2 cellular contexts compared by ENCODE assay signal in the genomic region with DNA sequence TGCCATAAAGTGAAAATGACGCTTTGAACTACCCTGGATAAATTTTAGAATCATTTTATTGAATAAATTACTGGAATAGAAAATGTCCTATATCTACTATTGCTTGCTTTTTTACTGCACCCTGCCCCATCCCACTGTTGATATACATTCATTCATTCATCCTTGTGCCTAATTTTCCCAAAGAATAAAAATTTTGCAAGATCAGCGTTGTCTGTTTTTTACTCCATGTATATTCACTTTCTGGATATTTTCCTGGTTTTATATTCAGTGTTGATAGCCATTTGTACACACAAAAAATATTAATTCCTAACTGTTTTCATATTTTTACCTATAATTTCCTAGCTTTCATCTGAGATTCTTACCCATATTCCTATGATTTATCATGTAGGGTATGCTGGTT.
TF ChIP-seq lines count a peak whose summit lies in the region.

No MANE protein-coding gene starts in this region.

TF ChIP-seq in SK-N-SH, 30 proteins besides CTCF, POLR2A, EP300 and RAD21 (continued from another document):
- TF ChIP-seq, protein P1, sequence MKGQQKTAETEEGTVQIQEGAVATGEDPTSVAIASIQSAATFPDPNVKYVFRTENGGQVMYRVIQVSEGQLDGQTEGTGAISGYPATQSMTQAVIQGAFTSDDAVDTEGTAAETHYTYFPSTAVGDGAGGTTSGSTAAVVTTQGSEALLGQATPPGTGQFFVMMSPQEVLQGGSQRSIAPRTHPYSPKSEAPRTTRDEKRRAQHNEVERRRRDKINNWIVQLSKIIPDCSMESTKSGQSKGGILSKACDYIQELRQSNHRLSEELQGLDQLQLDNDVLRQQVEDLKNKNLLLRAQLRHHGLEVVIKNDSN (IDR thresholded peaks at IDR 0.05; ENCODE audit: borderline replicate concordance, low read depth), result no peak
- TF ChIP-seq ELF1 (IDR thresholded peaks at IDR 0.05) (no peak), MEF2A (IDR thresholded peaks at IDR 0.05; ENCODE audit: borderline replicate concordance, low read depth) (no peak), YY1 (IDR thresholded peaks at IDR 0.05; ENCODE audit: low read depth) (no peak), GABPA (IDR thresholded peaks at IDR 0.05; ENCODE audit: low read depth) (no peak), RFX5 (IDR thresholded peaks at IDR 0.05; ENCODE audit: low read length) (no peak), FOSL2 (IDR thresholded peaks at IDR 0.05; ENCODE audit: borderline replicate concordance, low read depth) (no peak), NFIC (IDR thresholded peaks at IDR 0.05; ENCODE audit: borderline replicate concordance) (no peak), EZH2phosphoT487 (IDR thresholded peaks at IDR 0.05; ENCODE audit: borderline replicate concordance, low read depth) (no peak), MXI1 (IDR thresholded peaks at IDR 0.05; ENCODE audit: low read depth, low read length) (no peak), TEAD4 (IDR thresholded peaks at IDR 0.05; ENCODE audit: borderline replicate concordance, insufficient read depth) (no peak), TAF1 (IDR thresholded peaks at IDR 0.05; ENCODE audit: borderline replicate concordance, low read depth, low read length) (no peak), POLR2AphosphoS5 (IDR thresholded peaks at IDR 0.05; ENCODE audit: low read depth, low read length) (no peak), FOXJ3 (CRISPR knock-in tag; IDR thresholded peaks at IDR 0.05) (no peak), GATA2 (CRISPR knock-in tag; IDR thresholded peaks at IDR 0.05) (no peak)
- TF ChIP-seq, protein P2, sequence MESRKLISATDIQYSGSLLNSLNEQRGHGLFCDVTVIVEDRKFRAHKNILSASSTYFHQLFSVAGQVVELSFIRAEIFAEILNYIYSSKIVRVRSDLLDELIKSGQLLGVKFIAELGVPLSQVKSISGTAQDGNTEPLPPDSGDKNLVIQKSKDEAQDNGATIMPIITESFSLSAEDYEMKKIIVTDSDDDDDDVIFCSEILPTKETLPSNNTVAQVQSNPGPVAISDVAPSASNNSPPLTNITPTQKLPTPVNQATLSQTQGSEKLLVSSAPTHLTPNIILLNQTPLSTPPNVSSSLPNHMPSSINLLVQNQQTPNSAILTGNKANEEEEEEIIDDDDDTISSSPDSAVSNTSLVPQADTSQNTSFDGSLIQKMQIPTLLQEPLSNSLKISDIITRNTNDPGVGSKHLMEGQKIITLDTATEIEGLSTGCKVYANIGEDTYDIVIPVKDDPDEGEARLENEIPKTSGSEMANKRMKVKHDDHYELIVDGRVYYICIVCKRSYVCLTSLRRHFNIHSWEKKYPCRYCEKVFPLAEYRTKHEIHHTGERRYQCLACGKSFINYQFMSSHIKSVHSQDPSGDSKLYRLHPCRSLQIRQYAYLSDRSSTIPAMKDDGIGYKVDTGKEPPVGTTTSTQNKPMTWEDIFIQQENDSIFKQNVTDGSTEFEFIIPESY (IDR thresholded peaks at IDR 0.05; ENCODE audit: borderline replicate concordance, low read depth), result no peak

TF ChIP-seq in SK-N-SH treated with all-trans-retinoic acid at 6 μM for 48 hours, 23 proteins besides CTCF, POLR2A, EP300 and RAD21:
- TF ChIP-seq, protein P3, sequence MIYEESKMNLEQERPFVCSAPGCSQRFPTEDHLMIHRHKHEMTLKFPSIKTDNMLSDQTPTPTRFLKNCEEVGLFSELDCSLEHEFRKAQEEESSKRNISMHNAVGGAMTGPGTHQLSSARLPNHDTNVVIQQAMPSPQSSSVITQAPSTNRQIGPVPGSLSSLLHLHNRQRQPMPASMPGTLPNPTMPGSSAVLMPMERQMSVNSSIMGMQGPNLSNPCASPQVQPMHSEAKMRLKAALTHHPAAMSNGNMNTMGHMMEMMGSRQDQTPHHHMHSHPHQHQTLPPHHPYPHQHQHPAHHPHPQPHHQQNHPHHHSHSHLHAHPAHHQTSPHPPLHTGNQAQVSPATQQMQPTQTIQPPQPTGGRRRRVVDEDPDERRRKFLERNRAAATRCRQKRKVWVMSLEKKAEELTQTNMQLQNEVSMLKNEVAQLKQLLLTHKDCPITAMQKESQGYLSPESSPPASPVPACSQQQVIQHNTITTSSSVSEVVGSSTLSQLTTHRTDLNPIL (CRISPR knock-in tag; IDR thresholded peaks at IDR 0.05; ENCODE audit: low read depth), result no peak
- TF ChIP-seq, protein P4, sequence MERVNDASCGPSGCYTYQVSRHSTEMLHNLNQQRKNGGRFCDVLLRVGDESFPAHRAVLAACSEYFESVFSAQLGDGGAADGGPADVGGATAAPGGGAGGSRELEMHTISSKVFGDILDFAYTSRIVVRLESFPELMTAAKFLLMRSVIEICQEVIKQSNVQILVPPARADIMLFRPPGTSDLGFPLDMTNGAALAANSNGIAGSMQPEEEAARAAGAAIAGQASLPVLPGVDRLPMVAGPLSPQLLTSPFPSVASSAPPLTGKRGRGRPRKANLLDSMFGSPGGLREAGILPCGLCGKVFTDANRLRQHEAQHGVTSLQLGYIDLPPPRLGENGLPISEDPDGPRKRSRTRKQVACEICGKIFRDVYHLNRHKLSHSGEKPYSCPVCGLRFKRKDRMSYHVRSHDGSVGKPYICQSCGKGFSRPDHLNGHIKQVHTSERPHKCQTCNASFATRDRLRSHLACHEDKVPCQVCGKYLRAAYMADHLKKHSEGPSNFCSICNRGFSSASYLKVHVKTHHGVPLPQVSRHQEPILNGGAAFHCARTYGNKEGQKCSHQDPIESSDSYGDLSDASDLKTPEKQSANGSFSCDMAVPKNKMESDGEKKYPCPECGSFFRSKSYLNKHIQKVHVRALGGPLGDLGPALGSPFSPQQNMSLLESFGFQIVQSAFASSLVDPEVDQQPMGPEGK (CRISPR knock-in tag; IDR thresholded peaks at IDR 0.05; ENCODE audit: borderline replicate concordance), result no peak
- TF ChIP-seq TOX (CRISPR knock-in tag; IDR thresholded peaks at IDR 0.05; ENCODE audit: borderline replicate concordance), result no peak
- TF ChIP-seq ZC3H10 (CRISPR knock-in tag; IDR thresholded peaks at IDR 0.05), result no peak
- TF ChIP-seq, protein P5, sequence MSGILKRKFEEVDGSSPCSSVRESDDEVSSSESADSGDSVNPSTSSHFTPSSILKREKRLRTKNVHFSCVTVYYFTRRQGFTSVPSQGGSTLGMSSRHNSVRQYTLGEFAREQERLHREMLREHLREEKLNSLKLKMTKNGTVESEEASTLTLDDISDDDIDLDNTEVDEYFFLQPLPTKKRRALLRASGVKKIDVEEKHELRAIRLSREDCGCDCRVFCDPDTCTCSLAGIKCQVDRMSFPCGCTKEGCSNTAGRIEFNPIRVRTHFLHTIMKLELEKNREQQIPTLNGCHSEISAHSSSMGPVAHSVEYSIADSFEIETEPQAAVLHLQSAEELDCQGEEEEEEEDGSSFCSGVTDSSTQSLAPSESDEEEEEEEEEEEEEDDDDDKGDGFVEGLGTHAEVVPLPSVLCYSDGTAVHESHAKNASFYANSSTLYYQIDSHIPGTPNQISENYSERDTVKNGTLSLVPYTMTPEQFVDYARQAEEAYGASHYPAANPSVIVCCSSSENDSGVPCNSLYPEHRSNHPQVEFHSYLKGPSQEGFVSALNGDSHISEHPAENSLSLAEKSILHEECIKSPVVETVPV (CRISPR knock-in tag; IDR thresholded peaks at IDR 0.05), result no peak
- TF ChIP-seq ZFP30 (CRISPR knock-in tag; IDR thresholded peaks at IDR 0.05), result no peak
- no peak for TF ChIP-seq RARB (CRISPR knock-in tag; IDR thresholded peaks at IDR 0.05)
- no peak for TF ChIP-seq ZNF70 (CRISPR knock-in tag; IDR thresholded peaks at IDR 0.05)
- TF ChIP-seq, protein P6, sequence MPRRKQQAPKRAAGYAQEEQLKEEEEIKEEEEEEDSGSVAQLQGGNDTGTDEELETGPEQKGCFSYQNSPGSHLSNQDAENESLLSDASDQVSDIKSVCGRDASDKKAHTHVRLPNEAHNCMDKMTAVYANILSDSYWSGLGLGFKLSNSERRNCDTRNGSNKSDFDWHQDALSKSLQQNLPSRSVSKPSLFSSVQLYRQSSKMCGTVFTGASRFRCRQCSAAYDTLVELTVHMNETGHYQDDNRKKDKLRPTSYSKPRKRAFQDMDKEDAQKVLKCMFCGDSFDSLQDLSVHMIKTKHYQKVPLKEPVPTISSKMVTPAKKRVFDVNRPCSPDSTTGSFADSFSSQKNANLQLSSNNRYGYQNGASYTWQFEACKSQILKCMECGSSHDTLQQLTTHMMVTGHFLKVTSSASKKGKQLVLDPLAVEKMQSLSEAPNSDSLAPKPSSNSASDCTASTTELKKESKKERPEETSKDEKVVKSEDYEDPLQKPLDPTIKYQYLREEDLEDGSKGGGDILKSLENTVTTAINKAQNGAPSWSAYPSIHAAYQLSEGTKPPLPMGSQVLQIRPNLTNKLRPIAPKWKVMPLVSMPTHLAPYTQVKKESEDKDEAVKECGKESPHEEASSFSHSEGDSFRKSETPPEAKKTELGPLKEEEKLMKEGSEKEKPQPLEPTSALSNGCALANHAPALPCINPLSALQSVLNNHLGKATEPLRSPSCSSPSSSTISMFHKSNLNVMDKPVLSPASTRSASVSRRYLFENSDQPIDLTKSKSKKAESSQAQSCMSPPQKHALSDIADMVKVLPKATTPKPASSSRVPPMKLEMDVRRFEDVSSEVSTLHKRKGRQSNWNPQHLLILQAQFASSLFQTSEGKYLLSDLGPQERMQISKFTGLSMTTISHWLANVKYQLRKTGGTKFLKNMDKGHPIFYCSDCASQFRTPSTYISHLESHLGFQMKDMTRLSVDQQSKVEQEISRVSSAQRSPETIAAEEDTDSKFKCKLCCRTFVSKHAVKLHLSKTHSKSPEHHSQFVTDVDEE (CRISPR knock-in tag; IDR thresholded peaks at IDR 0.05), result no peak
- no peak for TF ChIP-seq CSDC2 (CRISPR knock-in tag; IDR thresholded peaks at IDR 0.05)
- TF ChIP-seq SNAI2 (CRISPR knock-in tag; IDR thresholded peaks at IDR 0.05), result no peak
- no peak for TF ChIP-seq OSR1 (CRISPR knock-in tag; IDR thresholded peaks at IDR 0.05)
- TF ChIP-seq GLIS3 (CRISPR knock-in tag; IDR thresholded peaks at IDR 0.05), result no peak
- no peak for TF ChIP-seq ZNF565 (CRISPR knock-in tag; conservative IDR thresholded peaks at IDR 0.05; ENCODE audit: low read depth)
- no peak for TF ChIP-seq BACH2 (CRISPR knock-in tag; IDR thresholded peaks at IDR 0.05; ENCODE audit: borderline replicate concordance)
